Comparison of ENCODE assay signal across 21 cellular contexts in genomic region chr3:27657871-27658270, GRCh38.
"Had no signal": no experiment of that assay in that cellular context is flagged by ENCODE, and none has a peak within 500 bp of the region (broad histone marks: within the 10 kb centered on the region; RNA-seq: fewer than 3 reads in every experiment).

No MANE protein-coding gene starts in this region.

- ATAC-seq: activated CD8-positive, alpha-beta T cell treated with anti-CD3 and anti-CD28 coated beads, Interleukin-2, amount 10 ng/mL, durations not matched to agents 7 days and 5 days; effector memory CD8-positive, alpha-beta T cell; heart right ventricle; left lobe of liver; naive thymus-derived CD4-positive, alpha-beta T cell; stimulated activated naive B cell treated with anti-CD40 and anti-IgM and Interleukin-4, amounts not matched to agents 10 μg/mL and 1 μg/mL and 100 μg/mL, for 72 hours had no signal

- H3K4me1 ChIP-seq: colonic mucosa, heart right ventricle, sigmoid colon, vagina had no signal

- H3K4me3 ChIP-seq: colonic mucosa, dorsolateral prefrontal cortex, heart right ventricle, lung, sigmoid colon, vagina had no signal

- H3K36me3 ChIP-seq: colonic mucosa, heart right ventricle, sigmoid colon, vagina had no signal

- H3K9me3 ChIP-seq: colonic mucosa, heart right ventricle, sigmoid colon, vagina had no signal

- H3K27me3 ChIP-seq: colonic mucosa, dorsolateral prefrontal cortex, heart right ventricle, sigmoid colon, vagina had no signal

- H3K27ac ChIP-seq: colonic mucosa, dorsolateral prefrontal cortex, heart right ventricle, sigmoid colon, vagina had no signal

- DNase-seq: activated CD4-positive, alpha-beta T cell treated with anti-CD3 and anti-CD28 coated beads for 1 hour; activated CD4-positive, alpha-beta T cell treated with anti-CD3 and anti-CD28 coated beads, Interleukin-2, amount 50 U/mL, for 1 hour; activated CD8-positive, alpha-beta T cell treated with anti-CD3 and anti-CD28 coated beads, Interleukin-2, amount 10 ng/mL, durations not matched to agents 7 days and 5 days; activated gamma-delta T cell; aorta; colonic mucosa; dorsolateral prefrontal cortex; effector memory CD8-positive, alpha-beta T cell; heart right ventricle; naive thymus-derived CD4-positive, alpha-beta T cell; occipital lobe; retina; sigmoid colon; stimulated activated CD4-positive, alpha-beta T cell treated with anti-CD3 and anti-CD28 coated beads, Interleukin-2, amount 100 ng/mL, for 48 hours; stimulated activated CD8-positive, alpha-beta memory T cell treated with anti-CD3 and anti-CD28 coated beads, Interleukin-4, amount 100 ng/mL, for 48 hours; stimulated activated naive B cell treated with anti-CD40 and anti-IgM and Interleukin-4, amounts not matched to agents 10 μg/mL and 1 μg/mL and 100 μg/mL, for 72 hours; trophoblast cell had no signal

- FAIRE-seq: TTC549 had no signal
